In genomic region chr5:57179262-57179960, GRCh38 we compare ENCODE assay signal across 10 cellular contexts. TPM values are rescaled to one million over a fixed set of nuclear protein-coding genes. Genes with fewer than 3 reads are reported as not detected.
DNase-seq lines count a peak whose midpoint lies in the region; ATAC-seq and TF ChIP-seq lines count a peak whose summit lies in the region.
"Had no signal": no experiment of that assay in that cellular context is flagged by ENCODE, and none has a peak within 500 bp of the region (broad histone marks: within the 10 kb centered on the region; RNA-seq: fewer than 3 reads in every experiment).

No MANE protein-coding gene starts in this region.

- H3K27ac ChIP-seq in heart right ventricle: peak overlapping the region in 9 of 10 donors; percentile 3 to 95 (median 51)
- peak overlapping the region; percentile 45 for H3K27ac ChIP-seq in skeletal muscle tissue (ENCODE audit: low read depth, low read length)

- peaks cover 73% of the 10 kb centered on the region for H3K36me3 Mint-ChIP-seq in activated CD8-positive, alpha-beta T cell treated with anti-CD3 and anti-CD28 coated beads, Interleukin-2, amount 10 ng/mL, durations not matched to agents 7 days and 5 days (ENCODE audit: low read depth)

- peak overlapping the region; percentile 90 for H3K4me3 Mint-ChIP-seq in activated CD8-positive, alpha-beta T cell treated with anti-CD3 and anti-CD28 coated beads, Interleukin-2, amount 10 ng/mL, durations not matched to agents 7 days and 5 days

- POLR2A ChIA-PET in activated CD8-positive, alpha-beta T cell treated with anti-CD3 and anti-CD28 coated beads, Interleukin-2, amount 10 ng/mL, durations not matched to agents 7 days and 5 days (lab: Charles Lee): interaction anchor here (0.6 to 0.7 kb wide), 2 partner anchors 49 to 572 kb away, joined by 3 read pairs; no protein-coding TSS in a partner anchor

- H3K4me1 ChIP-seq in HAP-1: peaks cover 10% of the 10 kb centered on the region
- H3K4me1 ChIP-seq in heart right ventricle: peaks cover 17 to 91% (median 80%) of the 10 kb centered on the region in 9 donors
- peaks cover 17 to 39% (median 24%) of the 10 kb centered on the region in 3 donors for H3K4me1 ChIP-seq in skeletal muscle tissue (ENCODE audit: control insufficient read depth in 3 of 3, insufficient read depth in 3 of 3, low read length in 3 of 3)

- peaks cover 43% of the 10 kb centered on the region for H3K36me3 ChIP-seq in HAP-1 (replicated peaks)
- peaks cover 0 to 29% (median 5%) of the 10 kb centered on the region in 9 donors for H3K36me3 ChIP-seq in heart right ventricle
- peaks cover 3 to 5% (median 5%) of the 10 kb centered on the region in 3 donors for H3K36me3 ChIP-seq in skeletal muscle tissue (ENCODE audit: control insufficient read depth in 3 of 3, insufficient read depth in 3 of 3, low read length in 3 of 3)

- in situ Hi-C loops in HAP-1 (cut with MboI; ENCODE audit: low sequenced_read_pairs): no loop called here

- H3K9me3 Mint-ChIP-seq in activated CD8-positive, alpha-beta T cell treated with anti-CD3 and anti-CD28 coated beads, Interleukin-2, amount 10 ng/mL, durations not matched to agents 7 days and 5 days (ENCODE audit: insufficient read depth): no peaks in the 10 kb centered on the region

- H3K4me3 ChIP-seq in HAP-1: peak overlapping the region; percentile 99
- H3K4me3 ChIP-seq in heart right ventricle: peak overlapping the region in 9 of 10 donors; percentile 13 to 94 (median 79)
- H3K4me3 ChIP-seq in skeletal muscle tissue (ENCODE audit: low read length in 3 of 3): peak overlapping the region; percentile 41 to 96 (median 59)

- ATAC-seq in activated CD8-positive, alpha-beta T cell treated with anti-CD3 and anti-CD28 coated beads, Interleukin-2, amount 10 ng/mL, durations not matched to agents 7 days and 5 days: no peak
- peak in 5 of 8 donors; percentile 29 to 48 (median 41) for ATAC-seq in heart right ventricle

- H3K9me3 ChIP-seq in HAP-1 (no peaks in the 10 kb centered on the region), heart right ventricle (peaks cover 0 to 6% (median 0%) of the 10 kb centered on the region in 11 donors), skeletal muscle tissue (ENCODE audit: control insufficient read depth in 3 of 3, low read length in 3 of 3) (no peaks in the 10 kb centered on the region)

- TF ChIP-seq CTCF in heart right ventricle (IDR thresholded peaks at IDR 0.05): no peak

- CTCF ChIA-PET in activated CD8-positive, alpha-beta T cell treated with anti-CD3 and anti-CD28 coated beads, Interleukin-2, amount 10 ng/mL, durations not matched to agents 7 days and 5 days (lab: Charles Lee): interaction anchor here (1.7 kb wide), 1 partner anchor 11 kb away, joined by 5 read pairs; no protein-coding TSS in a partner anchor

- intact Hi-C loops in heart right ventricle (cut with DNase I): loop anchor here in 2 of 10 donors (5.0 kb wide), 2 partner anchors 33 to 38 kb away; no protein-coding TSS in a partner anchor

- no peaks in the 10 kb centered on the region for H3K27me3 Mint-ChIP-seq in activated CD8-positive, alpha-beta T cell treated with anti-CD3 and anti-CD28 coated beads, Interleukin-2, amount 10 ng/mL, durations not matched to agents 7 days and 5 days (ENCODE audit: low read depth)

- no peak for DNase-seq in HAP-1 (ENCODE audit: low spot score in 2 of 2)
- DNase-seq in activated CD8-positive, alpha-beta T cell treated with anti-CD3 and anti-CD28 coated beads, Interleukin-2, amount 10 ng/mL, durations not matched to agents 7 days and 5 days: no peak
- DNase-seq in heart right ventricle: peak in 1 of 2 donors; percentile 8
- no peak for DNase-seq in SW 1271 (lab: John Stamatoyannopoulos, UW)
- no peak for DNase-seq in SK-N-DZ (ENCODE audit: low spot score)
- DNase-seq in 8988T: no peak
- no peak for DNase-seq in DMS153 treated with DMSO at 0.1 percent for 48 hours (lab: John Stamatoyannopoulos, UW; ENCODE audit: unreplicated experiment)
- DNase-seq: amniotic stem cell; stimulated activated CD4-positive, alpha-beta T cell treated with anti-CD3 and anti-CD28 coated beads, Interleukin-2, amount 100 ng/mL, for 48 hours had no signal

- no peaks in the 10 kb centered on the region for H3K27me3 ChIP-seq in HAP-1 (ENCODE audit: low read depth)
- no peaks in the 10 kb centered on the region for H3K27me3 ChIP-seq in heart right ventricle
- H3K27me3 ChIP-seq in skeletal muscle tissue (ENCODE audit: control insufficient read depth in 3 of 3, insufficient read depth in 3 of 3, low read length in 3 of 3): no peaks in the 10 kb centered on the region

- peaks cover 51% of the 10 kb centered on the region for H3K4me1 Mint-ChIP-seq in activated CD8-positive, alpha-beta T cell treated with anti-CD3 and anti-CD28 coated beads, Interleukin-2, amount 10 ng/mL, durations not matched to agents 7 days and 5 days (ENCODE audit: low read depth)

- H3K9ac ChIP-seq in skeletal muscle tissue (ENCODE audit: low read depth in 1 of 3, low read length in 3 of 3): peak overlapping the region; percentile 4 to 60 (median 37)

- H3K27ac Mint-ChIP-seq in activated CD8-positive, alpha-beta T cell treated with anti-CD3 and anti-CD28 coated beads, Interleukin-2, amount 10 ng/mL, durations not matched to agents 7 days and 5 days: peak overlapping the region; percentile 47

- WGBS in heart right ventricle, 2 donors: 22 to 24% methylated on average over 11 of the region's 11 CpGs

RNA-seq across cellular contexts. Expression of gene GPBP1, which starts 5.6 kb away (rescaled TPM):
- 10 to 100 TPM; 76.4 to 84.6 TPM for total RNA-seq in activated CD8-positive, alpha-beta T cell treated with anti-CD3 and anti-CD28 coated beads, Interleukin-2, amount 10 ng/mL, durations not matched to agents 7 days and 5 days
- total RNA-seq in heart right ventricle (10 to 100 TPM; 48.1 to 69.3 (median 51.6) TPM), skeletal muscle tissue (71.0 TPM)
- polyA plus RNA-seq in heart right ventricle: 10 to 100 TPM; 40.1 to 50.8 TPM
- 72.0 and 77.0 TPM in 2 replicates for polyA plus RNA-seq in SK-N-DZ (2014; cell fraction: cytosol; rRNA removed)
- 67.2 and 96.5 TPM in 2 replicates for polyA plus RNA-seq in SK-N-DZ (2014; cell fraction: nucleus; rRNA removed)
